ENCODE assay signal across 1 cellular context in the genomic region with DNA sequence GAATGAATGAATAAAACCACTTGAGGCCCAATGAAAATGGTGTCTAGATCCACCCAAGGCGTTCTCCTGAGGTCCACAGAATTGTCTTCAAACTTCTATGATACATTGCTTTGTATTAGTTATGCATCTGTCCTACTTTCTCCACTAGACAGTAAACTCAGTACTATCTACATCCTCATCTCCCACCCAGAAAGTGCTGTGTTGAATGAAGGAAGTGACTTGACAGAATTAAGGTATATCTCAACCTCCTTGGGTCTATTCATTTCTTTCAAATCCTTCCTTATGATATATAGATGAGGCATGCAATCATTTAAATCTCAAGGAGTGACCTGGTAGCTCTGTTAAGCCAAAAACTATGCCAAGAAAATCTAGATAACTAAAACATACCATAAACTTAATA.
TF ChIP-seq lines count a peak whose summit lies in the region.

No MANE protein-coding gene starts in this region.

TF ChIP-seq in K562, 482 proteins besides CTCF, POLR2A, EP300 and RAD21:
- no peak for TF ChIP-seq CREB5 (CRISPR knock-in tag; IDR thresholded peaks at IDR 0.05)
- peak; percentile 53 for TF ChIP-seq MEIS2 (IDR thresholded peaks at IDR 0.05; ENCODE audit: partially characterized antibody)
- no peak for TF ChIP-seq ZNF707 (CRISPR knock-in tag; conservative IDR thresholded peaks at IDR 0.05)
- no peak for TF ChIP-seq FOXA1 (IDR thresholded peaks at IDR 0.05; ENCODE audit: borderline replicate concordance)
- TF ChIP-seq ARID1B (IDR thresholded peaks at IDR 0.05), result 0 out of 2 replicates have a peak, but pooled peaks have one; percentile 18
- TF ChIP-seq RBM14 (IDR thresholded peaks at IDR 0.05; ENCODE audit: borderline replicate concordance, insufficient read depth, low read depth, low read length), result no peak
- TF ChIP-seq MEF2D (tag; conservative IDR thresholded peaks at IDR 0.05; ENCODE audit: low read depth), result no peak
- TF ChIP-seq, protein P1, sequence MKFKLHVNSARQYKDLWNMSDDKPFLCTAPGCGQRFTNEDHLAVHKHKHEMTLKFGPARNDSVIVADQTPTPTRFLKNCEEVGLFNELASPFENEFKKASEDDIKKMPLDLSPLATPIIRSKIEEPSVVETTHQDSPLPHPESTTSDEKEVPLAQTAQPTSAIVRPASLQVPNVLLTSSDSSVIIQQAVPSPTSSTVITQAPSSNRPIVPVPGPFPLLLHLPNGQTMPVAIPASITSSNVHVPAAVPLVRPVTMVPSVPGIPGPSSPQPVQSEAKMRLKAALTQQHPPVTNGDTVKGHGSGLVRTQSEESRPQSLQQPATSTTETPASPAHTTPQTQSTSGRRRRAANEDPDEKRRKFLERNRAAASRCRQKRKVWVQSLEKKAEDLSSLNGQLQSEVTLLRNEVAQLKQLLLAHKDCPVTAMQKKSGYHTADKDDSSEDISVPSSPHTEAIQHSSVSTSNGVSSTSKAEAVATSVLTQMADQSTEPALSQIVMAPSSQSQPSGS (CRISPR knock-in tag; IDR thresholded peaks at IDR 0.05), result no peak
- TF ChIP-seq HCFC1 (IDR thresholded peaks at IDR 0.05; ENCODE audit: low read depth, low read length), result no peak
- no peak for TF ChIP-seq NCOA6 (IDR thresholded peaks at IDR 0.05)
- TF ChIP-seq C11orf30 (IDR thresholded peaks at IDR 0.05; ENCODE audit: low read depth), result peak; percentile 27; the same call in 1 of the 2 replicates
- no peak for TF ChIP-seq NR0B1 (IDR thresholded peaks at IDR 0.05; ENCODE audit: partially characterized antibody)
- TF ChIP-seq, protein P2, sequence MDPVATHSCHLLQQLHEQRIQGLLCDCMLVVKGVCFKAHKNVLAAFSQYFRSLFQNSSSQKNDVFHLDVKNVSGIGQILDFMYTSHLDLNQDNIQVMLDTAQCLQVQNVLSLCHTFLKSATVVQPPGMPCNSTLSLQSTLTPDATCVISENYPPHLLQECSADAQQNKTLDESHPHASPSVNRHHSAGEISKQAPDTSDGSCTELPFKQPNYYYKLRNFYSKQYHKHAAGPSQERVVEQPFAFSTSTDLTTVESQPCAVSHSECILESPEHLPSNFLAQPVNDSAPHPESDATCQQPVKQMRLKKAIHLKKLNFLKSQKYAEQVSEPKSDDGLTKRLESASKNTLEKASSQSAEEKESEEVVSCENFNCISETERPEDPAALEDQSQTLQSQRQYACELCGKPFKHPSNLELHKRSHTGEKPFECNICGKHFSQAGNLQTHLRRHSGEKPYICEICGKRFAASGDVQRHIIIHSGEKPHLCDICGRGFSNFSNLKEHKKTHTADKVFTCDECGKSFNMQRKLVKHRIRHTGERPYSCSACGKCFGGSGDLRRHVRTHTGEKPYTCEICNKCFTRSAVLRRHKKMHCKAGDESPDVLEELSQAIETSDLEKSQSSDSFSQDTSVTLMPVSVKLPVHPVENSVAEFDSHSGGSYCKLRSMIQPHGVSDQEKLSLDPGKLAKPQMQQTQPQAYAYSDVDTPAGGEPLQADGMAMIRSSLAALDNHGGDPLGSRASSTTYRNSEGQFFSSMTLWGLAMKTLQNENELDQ (CRISPR knock-in tag; IDR thresholded peaks at IDR 0.05; ENCODE audit: borderline replicate concordance), result no peak
- TF ChIP-seq HDGF (IDR thresholded peaks at IDR 0.05), result no peak
- no peak for TF ChIP-seq ZFP36 (IDR thresholded peaks at IDR 0.05; ENCODE audit: low read depth, low read length, partially characterized antibody)
- no peak for TF ChIP-seq GATAD2B (IDR thresholded peaks at IDR 0.05; ENCODE audit: borderline replicate concordance)
- TF ChIP-seq, protein P3, sequence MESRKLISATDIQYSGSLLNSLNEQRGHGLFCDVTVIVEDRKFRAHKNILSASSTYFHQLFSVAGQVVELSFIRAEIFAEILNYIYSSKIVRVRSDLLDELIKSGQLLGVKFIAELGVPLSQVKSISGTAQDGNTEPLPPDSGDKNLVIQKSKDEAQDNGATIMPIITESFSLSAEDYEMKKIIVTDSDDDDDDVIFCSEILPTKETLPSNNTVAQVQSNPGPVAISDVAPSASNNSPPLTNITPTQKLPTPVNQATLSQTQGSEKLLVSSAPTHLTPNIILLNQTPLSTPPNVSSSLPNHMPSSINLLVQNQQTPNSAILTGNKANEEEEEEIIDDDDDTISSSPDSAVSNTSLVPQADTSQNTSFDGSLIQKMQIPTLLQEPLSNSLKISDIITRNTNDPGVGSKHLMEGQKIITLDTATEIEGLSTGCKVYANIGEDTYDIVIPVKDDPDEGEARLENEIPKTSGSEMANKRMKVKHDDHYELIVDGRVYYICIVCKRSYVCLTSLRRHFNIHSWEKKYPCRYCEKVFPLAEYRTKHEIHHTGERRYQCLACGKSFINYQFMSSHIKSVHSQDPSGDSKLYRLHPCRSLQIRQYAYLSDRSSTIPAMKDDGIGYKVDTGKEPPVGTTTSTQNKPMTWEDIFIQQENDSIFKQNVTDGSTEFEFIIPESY (CRISPR knock-in tag; IDR thresholded peaks at IDR 0.05), result no peak
- no peak for TF ChIP-seq SFPQ (IDR thresholded peaks at IDR 0.05; ENCODE audit: low read depth, low read length)
- no peak for TF ChIP-seq MTF1 (CRISPR knock-in tag; IDR thresholded peaks at IDR 0.05; ENCODE audit: borderline replicate concordance)
- no peak for TF ChIP-seq FIP1L1 (IDR thresholded peaks at IDR 0.05; ENCODE audit: low read depth, low read length, poor library complexity, severe bottlenecking)
- TF ChIP-seq ZNF274 (IDR thresholded peaks at IDR 0.05; ENCODE audit: borderline replicate concordance, low read depth, low read length), result no peak
- TF ChIP-seq, protein P4, sequence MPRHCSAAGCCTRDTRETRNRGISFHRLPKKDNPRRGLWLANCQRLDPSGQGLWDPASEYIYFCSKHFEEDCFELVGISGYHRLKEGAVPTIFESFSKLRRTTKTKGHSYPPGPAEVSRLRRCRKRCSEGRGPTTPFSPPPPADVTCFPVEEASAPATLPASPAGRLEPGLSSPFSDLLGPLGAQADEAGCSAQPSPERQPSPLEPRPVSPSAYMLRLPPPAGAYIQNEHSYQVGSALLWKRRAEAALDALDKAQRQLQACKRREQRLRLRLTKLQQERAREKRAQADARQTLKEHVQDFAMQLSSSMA (CRISPR knock-in tag; IDR thresholded peaks at IDR 0.05), result no peak
- 0 out of 2 replicates have a peak, but pooled peaks have one; percentile 13 for TF ChIP-seq MAFG (tag; conservative IDR thresholded peaks at IDR 0.05)
- TF ChIP-seq XRCC3 (IDR thresholded peaks at IDR 0.05), result no peak
- no peak for TF ChIP-seq ZEB2 (IDR thresholded peaks at IDR 0.05)
- peak; percentile 61 for TF ChIP-seq NFE2 (IDR thresholded peaks at IDR 0.05; ENCODE audit: low read depth)
- TF ChIP-seq ZNF316 (IDR thresholded peaks at IDR 0.05), result 0 out of 2 replicates have a peak, but pooled peaks have one; percentile 26
- TF ChIP-seq PHTF2 (CRISPR knock-in tag; IDR thresholded peaks at IDR 0.05), result no peak
- TF ChIP-seq WHSC1 (IDR thresholded peaks at IDR 0.05; ENCODE audit: low read length), result no peak
- TF ChIP-seq, protein P5, sequence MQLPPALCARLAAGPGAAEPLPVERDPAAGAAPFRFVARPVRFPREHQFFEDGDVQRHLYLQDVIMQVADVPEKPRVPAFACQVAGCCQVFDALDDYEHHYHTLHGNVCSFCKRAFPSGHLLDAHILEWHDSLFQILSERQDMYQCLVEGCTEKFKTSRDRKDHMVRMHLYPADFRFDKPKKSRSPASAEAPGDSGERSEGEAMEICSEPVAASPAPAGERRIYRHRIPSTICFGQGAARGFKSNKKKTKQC (CRISPR knock-in tag; IDR thresholded peaks at IDR 0.05), result no peak
- no peak for TF ChIP-seq JUND (IDR thresholded peaks at IDR 0.05; ENCODE audit: borderline replicate concordance, low read depth, low read length)
- TF ChIP-seq JUND (tag; IDR thresholded peaks at IDR 0.05; ENCODE audit: borderline replicate concordance, low read depth, low read length), result no peak
- TF ChIP-seq, protein P6, sequence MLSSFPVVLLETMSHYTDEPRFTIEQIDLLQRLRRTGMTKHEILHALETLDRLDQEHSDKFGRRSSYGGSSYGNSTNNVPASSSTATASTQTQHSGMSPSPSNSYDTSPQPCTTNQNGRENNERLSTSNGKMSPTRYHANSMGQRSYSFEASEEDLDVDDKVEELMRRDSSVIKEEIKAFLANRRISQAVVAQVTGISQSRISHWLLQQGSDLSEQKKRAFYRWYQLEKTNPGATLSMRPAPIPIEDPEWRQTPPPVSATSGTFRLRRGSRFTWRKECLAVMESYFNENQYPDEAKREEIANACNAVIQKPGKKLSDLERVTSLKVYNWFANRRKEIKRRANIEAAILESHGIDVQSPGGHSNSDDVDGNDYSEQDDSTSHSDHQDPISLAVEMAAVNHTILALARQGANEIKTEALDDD (IDR thresholded peaks at IDR 0.05), result no peak
- no peak for TF ChIP-seq SP1 (CRISPR knock-in tag; IDR thresholded peaks at IDR 0.05)
- TF ChIP-seq, protein P7, sequence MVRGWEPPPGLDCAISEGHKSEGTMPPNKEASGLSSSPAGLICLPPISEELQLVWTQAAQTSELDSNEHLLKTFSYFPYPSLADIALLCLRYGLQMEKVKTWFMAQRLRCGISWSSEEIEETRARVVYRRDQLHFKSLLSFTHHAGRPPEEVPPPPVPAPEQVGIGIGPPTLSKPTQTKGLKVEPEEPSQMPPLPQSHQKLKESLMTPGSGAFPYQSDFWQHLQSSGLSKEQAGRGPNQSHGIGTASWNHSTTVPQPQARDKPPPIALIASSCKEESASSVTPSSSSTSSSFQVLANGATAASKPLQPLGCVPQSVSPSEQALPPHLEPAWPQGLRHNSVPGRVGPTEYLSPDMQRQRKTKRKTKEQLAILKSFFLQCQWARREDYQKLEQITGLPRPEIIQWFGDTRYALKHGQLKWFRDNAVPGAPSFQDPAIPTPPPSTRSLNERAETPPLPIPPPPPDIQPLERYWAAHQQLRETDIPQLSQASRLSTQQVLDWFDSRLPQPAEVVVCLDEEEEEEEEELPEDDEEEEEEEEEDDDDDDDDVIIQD (CRISPR knock-in tag; IDR thresholded peaks at IDR 0.05), result no peak
TF ChIP-seq in K562: peak in this region for 6.
